ENCODE assay signal across 8 cellular contexts in the genomic region with DNA sequence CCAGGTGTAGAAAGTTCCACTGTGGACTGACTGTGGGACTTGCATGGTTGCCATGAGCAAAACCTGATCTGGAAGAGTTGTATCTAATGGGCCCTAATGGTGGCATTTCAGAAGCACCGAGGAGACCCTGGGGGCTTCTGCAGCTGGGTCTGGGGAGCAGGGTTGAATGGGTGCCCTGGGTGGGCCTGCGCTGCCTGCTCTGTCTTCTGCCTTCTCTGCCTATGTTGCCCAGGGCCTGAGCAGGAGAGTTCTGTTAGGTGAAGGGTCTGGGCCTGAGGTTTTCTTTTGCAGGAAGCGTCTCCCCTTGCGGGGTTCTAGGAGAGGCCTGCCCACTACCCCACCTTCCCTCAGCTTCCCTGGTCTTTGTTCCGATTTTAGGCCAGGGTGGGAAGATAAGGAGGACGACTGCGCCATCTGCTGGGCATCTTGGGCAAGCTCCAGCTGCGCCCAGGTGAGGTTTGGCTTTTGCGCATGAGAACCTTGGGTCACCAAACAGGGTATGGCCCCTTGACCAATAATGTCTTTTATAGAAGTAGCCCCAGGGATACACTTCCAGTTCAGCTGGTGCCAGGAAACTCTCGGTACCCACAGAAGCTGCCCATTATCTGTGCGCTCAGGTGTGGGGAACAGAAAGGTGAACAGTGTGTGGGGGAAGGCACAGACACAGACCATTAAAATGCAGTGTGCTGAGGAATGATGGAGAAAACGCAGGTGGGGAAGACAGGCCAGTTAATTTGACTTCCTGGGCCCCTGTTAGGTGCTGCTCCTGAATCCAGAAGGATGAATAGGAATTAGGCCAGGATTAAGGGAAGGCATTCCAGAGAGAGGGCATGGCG. TPM values are rescaled to one million over a fixed set of nuclear protein-coding genes. Genes with fewer than 3 reads are reported as not detected.
DNase-seq lines count a peak whose midpoint lies in the region; ATAC-seq, FAIRE-seq and TF ChIP-seq lines count a peak whose summit lies in the region.

No MANE protein-coding gene starts in this region.

- H3K4me1 ChIP-seq in A549 (no peaks in the 10 kb centered on the region), endothelial cell of umbilical vein (ENCODE audit: control insufficient read depth, extremely low read depth, insufficient read depth, low read length) (no peaks in the 10 kb centered on the region), suprapubic skin (peaks cover 2% of the 10 kb centered on the region)

- 28% methylated on average over 13 of the region's 13 CpGs for WGBS in A549 (ENCODE audit: missing lambda C conversion rate)
- WGBS in suprapubic skin, result 25% methylated on average over 11 of the region's 13 CpGs

- TF ChIP-seq CTCF in A549 (IDR thresholded peaks at IDR 0.05) (peak; percentile 86), GM13976 (IDR thresholded peaks at IDR 0.05; ENCODE audit: borderline replicate concordance, control extremely low read depth, extremely low read depth, insufficient read depth, missing control alignments) (peak; percentile 94), endothelial cell of umbilical vein (IDR thresholded peaks at IDR 0.05; ENCODE audit: extremely low read depth in 1 of 2, insufficient read depth in 1 of 2, low read depth in 1 of 2, low read length in 2 of 2) (peak; percentile 86 to 89), suprapubic skin (IDR thresholded peaks at IDR 0.05) (peak; percentile 74 to 76)
- TF ChIP-seq CTCF in activated CD8-positive, alpha-beta T cell treated with anti-CD3 and anti-CD28 coated beads for 36 hours (IDR thresholded peaks at IDR 0.05), result peak; percentile 91

- H3K36me3 Mint-ChIP-seq in activated CD8-positive, alpha-beta T cell treated with anti-CD3 and anti-CD28 coated beads for 36 hours (ENCODE audit: low read depth), result no peaks in the 10 kb centered on the region
- H3K36me3 Mint-ChIP-seq in naive B cell, result peaks cover 5 to 15% of the 10 kb centered on the region in 2 donors

- H3K36me3 ChIP-seq in endothelial cell of umbilical vein (ENCODE audit: control insufficient read depth in 2 of 2, extremely low read depth in 1 of 2, insufficient read depth in 2 of 2, low read length in 2 of 2) (no peaks in the 10 kb centered on the region), suprapubic skin (peaks cover 14% of the 10 kb centered on the region)

- no peak overlapping the region for H3K27ac Mint-ChIP-seq in activated CD8-positive, alpha-beta T cell treated with anti-CD3 and anti-CD28 coated beads for 36 hours
- H3K27ac Mint-ChIP-seq in naive B cell, result no peak overlapping the region

- H3K9me3 Mint-ChIP-seq in activated CD8-positive, alpha-beta T cell treated with anti-CD3 and anti-CD28 coated beads for 36 hours, result no peaks in the 10 kb centered on the region
- H3K9me3 Mint-ChIP-seq in naive B cell, result no peaks in the 10 kb centered on the region

- TF ChIP-seq EP300 in A549 (IDR thresholded peaks at IDR 0.05) (no peak), suprapubic skin (IDR thresholded peaks at IDR 0.05) (no peak)

- H3K27me3 ChIP-seq in endothelial cell of umbilical vein (ENCODE audit: control insufficient read depth in 2 of 2, insufficient read depth in 2 of 2, low read length in 2 of 2) (peaks cover 0 to 5% of the 10 kb centered on the region in 2 experiments), suprapubic skin (no peaks in the 10 kb centered on the region)

- no peaks in the 10 kb centered on the region for H3K9me1 ChIP-seq in endothelial cell of umbilical vein (replicated peaks; ENCODE audit: control insufficient read depth, extremely low read depth, insufficient read depth, low read length)

- CTCF ChIA-PET in A549 (lab: Yijun Ruan, JAX), result interaction anchor here (0.6 to 8.6 kb wide), 58 partner anchors 8 to 1340 kb away, joined by 3 to 94 read pairs (median 4); a partner anchor contains a TSS
- CTCF ChIA-PET in activated CD8-positive, alpha-beta T cell treated with anti-CD3 and anti-CD28 coated beads for 36 hours (lab: Charles Lee), result interaction anchor here (0.7 to 3.2 kb wide), 30 partner anchors 8 to 660 kb away, joined by 3 to 34 read pairs (median 4); no protein-coding TSS in a partner anchor
- CTCF ChIA-PET in endothelial cell of umbilical vein (lab: Charles Lee), result interaction anchor here (0.5 to 7.5 kb wide), 47 partner anchors 9 to 781 kb away, joined by 3 to 162 read pairs (median 4); a partner anchor contains a TSS

- H2AFZ ChIP-seq in endothelial cell of umbilical vein (ENCODE audit: low read depth, low read length), result no peak overlapping the region

- no TSS peak for BruUV-seq in endothelial cell of umbilical vein (replicated peaks; lab: Mats Ljungman, UMichigan)

- H3K27me3 Mint-ChIP-seq in activated CD8-positive, alpha-beta T cell treated with anti-CD3 and anti-CD28 coated beads for 36 hours, result peaks cover 2% of the 10 kb centered on the region
- H3K27me3 Mint-ChIP-seq in naive B cell, result peaks cover 9 to 24% (median 15%) of the 10 kb centered on the region in 3 donors

- ATAC-seq in A549 (peak; percentile 75 to 93), HG03095 (IDR thresholded peaks at IDR 0.05; ENCODE audit: unreplicated experiment) (peak; percentile 66), naive B cell (ENCODE audit: low read depth in 2 of 2) (peak; percentile 28 to 72)
- ATAC-seq in activated CD8-positive, alpha-beta T cell treated with anti-CD3 and anti-CD28 coated beads for 36 hours, result peak; percentile 77

- DNase-seq in A549 (ENCODE audit: low read depth in 1 of 2, low spot score in 1 of 2) (peak; percentile 55 to 62), GM13976 (ENCODE audit: low spot score) (peak; percentile 72), NCI-H345 treated with DMSO at 0.1 percent for 48 hours (lab: John Stamatoyannopoulos, UW; ENCODE audit: unreplicated experiment) (peak; percentile 42), endothelial cell of umbilical vein (ENCODE audit: low read depth, low spot score) (peak; percentile 40), naive B cell (peak; percentile 40), suprapubic skin (ENCODE audit: low spot score in 2 of 2) (no peak)
- DNase-seq in activated CD8-positive, alpha-beta T cell treated with anti-CD3 and anti-CD28 coated beads for 36 hours, result peak; percentile 66

- no peaks in the 10 kb centered on the region for H3K4me1 Mint-ChIP-seq in activated CD8-positive, alpha-beta T cell treated with anti-CD3 and anti-CD28 coated beads for 36 hours (ENCODE audit: low read depth)
- H3K4me1 Mint-ChIP-seq in naive B cell, result peaks cover 0 to 4% (median 0%) of the 10 kb centered on the region in 3 donors

- H3K4me3 ChIP-seq in A549, result no peak overlapping the region
- no peak overlapping the region for H3K4me3 ChIP-seq in endothelial cell of umbilical vein (replicated peaks in 1 of 3; ENCODE audit: insufficient read depth in 1 of 3, low read depth in 1 of 3, low read length in 3 of 3)
- no peak overlapping the region for H3K4me3 ChIP-seq in suprapubic skin

- intact Hi-C loops in activated CD8-positive, alpha-beta T cell treated with anti-CD3 and anti-CD28 coated beads for 36 hours (cut with micrococcal nuclease), result loop anchor here (5.0 kb wide), 2 partner anchors 444 to 649 kb away; a partner anchor contains a TSS
- intact Hi-C loops in endothelial cell of umbilical vein (cut with micrococcal nuclease), result loop anchor here (1.0 to 10.0 kb wide), 4 partner anchors 444 to 1341 kb away; no protein-coding TSS in a partner anchor

- in situ Hi-C loops in GM13976 (cut with MboI; ENCODE audit: low sequenced_read_pairs, unreplicated experiment), result loop anchor here (10.0 to 25.0 kb wide), 2 partner anchors 429 to 651 kb away; a partner anchor contains a TSS

- H3K9ac ChIP-seq in endothelial cell of umbilical vein (replicated peaks; ENCODE audit: extremely low read depth, insufficient read depth, low read length), result no peak overlapping the region

- H3K4me2 ChIP-seq in A549 (no peak overlapping the region), endothelial cell of umbilical vein (ENCODE audit: insufficient read depth, low read length) (no peak overlapping the region)

- H3K9me3 ChIP-seq in A549, result no peaks in the 10 kb centered on the region
- no peaks in the 10 kb centered on the region for H3K9me3 ChIP-seq in endothelial cell of umbilical vein (replicated peaks; ENCODE audit: control insufficient read depth, insufficient read depth, low read length)
- H3K9me3 ChIP-seq in suprapubic skin, result no peaks in the 10 kb centered on the region

- H4K20me1 ChIP-seq in endothelial cell of umbilical vein (replicated peaks; ENCODE audit: control insufficient read depth, extremely low read depth, insufficient read depth, low read length), result no peaks in the 10 kb centered on the region

- POLR2A ChIA-PET in A549 (lab: Yijun Ruan, JAX) (no interaction called here), endothelial cell of umbilical vein (lab: Charles Lee) (no interaction called here)
- POLR2A ChIA-PET in activated CD8-positive, alpha-beta T cell treated with anti-CD3 and anti-CD28 coated beads for 36 hours (lab: Charles Lee), result no interaction called here

- no peak overlapping the region for H3K27ac ChIP-seq in A549
- H3K27ac ChIP-seq in endothelial cell of umbilical vein (ENCODE audit: insufficient read depth, low read depth, low read length), result no peak overlapping the region
- H3K27ac ChIP-seq in suprapubic skin, result no peak overlapping the region

- H3K79me2 ChIP-seq in endothelial cell of umbilical vein (ENCODE audit: control insufficient read depth, insufficient read depth, low read length), result no peaks in the 10 kb centered on the region

- FAIRE-seq in A549 (lab: Jason Lieb, UNC) (peak; percentile 92), endothelial cell of umbilical vein (lab: Jason Lieb, UNC) (peak; percentile 94)

- peak; percentile 93 for TF ChIP-seq RAD21 in A549 (conservative IDR thresholded peaks at IDR 0.05 in 1 of 2, IDR thresholded peaks at IDR 0.05 in 1 of 2)

- TF ChIP-seq POLR2A in A549 (IDR thresholded peaks at IDR 0.05; ENCODE audit: low read length), result no peak
- no peak for TF ChIP-seq POLR2A in endothelial cell of umbilical vein (IDR thresholded peaks at IDR 0.05; ENCODE audit: low read depth, low read length)
- TF ChIP-seq POLR2A in suprapubic skin (IDR thresholded peaks at IDR 0.05), result no peak

- no peak overlapping the region for H3K4me3 Mint-ChIP-seq in activated CD8-positive, alpha-beta T cell treated with anti-CD3 and anti-CD28 coated beads for 36 hours
- H3K4me3 Mint-ChIP-seq in naive B cell, result no peak overlapping the region

- dilution Hi-C loops in endothelial cell of umbilical vein (cut with MboI; ENCODE audit: extremely low pct_ligation_motif_present, low sequenced_read_pairs), result loop anchor here (25.0 kb wide), 2 partner anchors 454 to 654 kb away; a partner anchor contains a TSS

RNA-seq across cellular contexts. Expression of a gene that starts 23.2 kb away (rescaled TPM):
- polyA plus RNA-seq in A549 (2011; rRNA removed), result 37.3 and 44.3 TPM in 2 replicates
- 54.1 and 66.7 TPM in 2 replicates for polyA plus RNA-seq in A549 (2012; cell fraction: cytosol; rRNA removed)
- 29.8 and 38.9 TPM in 2 replicates for polyA plus RNA-seq in A549 (2012; cell fraction: nucleus; rRNA removed)
- 33.5 to 36.3 TPM (median 36.0 TPM) in 3 replicates for polyA plus RNA-seq in A549 (2017; fragmentation: RNase III; extraction: RNeasy Plus Mini Kit Qiagen cat#74134 plus additional on column Dnase treatment)
- polyA minus RNA-seq in A549 (2011; rRNA and poly(A)+ RNA removed), result 35.9 and 52.2 TPM in 2 replicates
- total RNA-seq in activated CD8-positive, alpha-beta T cell treated with anti-CD3 and anti-CD28 coated beads for 36 hours, result 10 to 100 TPM; 34.8 to 36.8 TPM
- total RNA-seq in endothelial cell of umbilical vein, result 78.9 and 79.0 TPM in 2 replicates
- 65.1 and 69.7 TPM in 2 replicates for polyA plus RNA-seq in endothelial cell of umbilical vein
- polyA plus RNA-seq in endothelial cell of umbilical vein (2011; cell fraction: cytosol; rRNA removed), result 86.7 and 89.2 TPM in 2 replicates
- polyA plus RNA-seq in endothelial cell of umbilical vein (2011; cell fraction: nucleus; rRNA removed), result 65.4 and 71.4 TPM in 2 replicates
- polyA plus RNA-seq in endothelial cell of umbilical vein (2012), result 66.3 and 71.6 TPM in 2 replicates
- polyA minus RNA-seq in endothelial cell of umbilical vein, result 61.1 and 88.0 TPM in 2 replicates
- polyA minus RNA-seq in endothelial cell of umbilical vein (2011; cell fraction: cytosol; rRNA and poly(A)+ RNA removed), result 45.4 TPM
- 25.3 and 29.7 TPM in 2 replicates for polyA minus RNA-seq in endothelial cell of umbilical vein (2011; cell fraction: nucleus; rRNA and poly(A)+ RNA removed)
- polyA plus RNA-seq in naive B cell (ENCODE audit: low read depth in 6 of 6), result 100 to 1,000 TPM in 5 of 6 donors, 10 to 100 TPM in 1; 98.1 to 107 (median 104) TPM
- 10 to 100 TPM; 40.1 to 55.0 (median 46.6) TPM for total RNA-seq in suprapubic skin

RNA-seq across cellular contexts. Expression of a gene that starts 30.1 kb away (rescaled TPM):
- 6.9 and 9.3 TPM in 2 replicates for polyA plus RNA-seq in A549 (2011; rRNA removed)
- 5.0 and 5.4 TPM in 2 replicates for polyA plus RNA-seq in A549 (2012; cell fraction: cytosol; rRNA removed)
- polyA plus RNA-seq in A549 (2012; cell fraction: nucleus; rRNA removed), result 14.6 and 18.2 TPM in 2 replicates
- polyA plus RNA-seq in A549 (2017; fragmentation: RNase III; extraction: RNeasy Plus Mini Kit Qiagen cat#74134 plus additional on column Dnase treatment), result 7.8 to 12.1 TPM (median 8.6 TPM) in 3 replicates
- polyA minus RNA-seq in A549 (2011; rRNA and poly(A)+ RNA removed), result 9.9 and 10.5 TPM in 2 replicates
- total RNA-seq in activated CD8-positive, alpha-beta T cell treated with anti-CD3 and anti-CD28 coated beads for 36 hours, result 1 to 10 TPM; 7.0 to 8.1 TPM
- 6.1 and 9.5 TPM in 2 replicates for total RNA-seq in endothelial cell of umbilical vein
- 1.7 and 2.5 TPM in 2 replicates for polyA plus RNA-seq in endothelial cell of umbilical vein
- polyA plus RNA-seq in endothelial cell of umbilical vein (2011; cell fraction: cytosol; rRNA removed), result 1.6 and 1.9 TPM in 2 replicates
- polyA plus RNA-seq in endothelial cell of umbilical vein (2011; cell fraction: nucleus; rRNA removed), result 5.4 and 7.8 TPM in 2 replicates
- 5.2 and 7.3 TPM in 2 replicates for polyA plus RNA-seq in endothelial cell of umbilical vein (2012)
- 1.8 and 4.1 TPM in 2 replicates for polyA minus RNA-seq in endothelial cell of umbilical vein
- polyA minus RNA-seq in endothelial cell of umbilical vein (2011; cell fraction: cytosol; rRNA and poly(A)+ RNA removed), result 5.5 TPM
- 3.6 and 5.2 TPM in 2 replicates for polyA minus RNA-seq in endothelial cell of umbilical vein (2011; cell fraction: nucleus; rRNA and poly(A)+ RNA removed)
- 1 to 10 TPM in 4 of 6 donors, under 1 TPM in 1, not detected in 1; 0.97 to 4.9 (median 1.9) TPM for polyA plus RNA-seq in naive B cell (ENCODE audit: low read depth in 6 of 6)
- 10 to 100 TPM in 1 of 4 donors, 1 to 10 TPM in 3; 2.2 to 10.9 (median 3.5) TPM for total RNA-seq in suprapubic skin

Comparison
In these comparisons a context has a peak if more than half of its experiments do, and no peak if none do; other contexts are left out.
1. DNase-seq: peak in A549 (2 of 2), GM13976 (single experiment), NCI-H345 treated with DMSO at 0.1 percent for 48 hours (single experiment), activated CD8-positive, alpha-beta T cell treated with anti-CD3 and anti-CD28 coated beads for 36 hours (single experiment), endothelial cell of umbilical vein (single experiment) and naive B cell (single experiment); none in suprapubic skin (0 of 2).
2. Peak in every context shown above with its lines, with median percentiles within 50 percentile points of each other: ATAC-seq and CTCF ChIP-seq.